ENCODE assay signal across 19 cellular contexts in the genomic region with DNA sequence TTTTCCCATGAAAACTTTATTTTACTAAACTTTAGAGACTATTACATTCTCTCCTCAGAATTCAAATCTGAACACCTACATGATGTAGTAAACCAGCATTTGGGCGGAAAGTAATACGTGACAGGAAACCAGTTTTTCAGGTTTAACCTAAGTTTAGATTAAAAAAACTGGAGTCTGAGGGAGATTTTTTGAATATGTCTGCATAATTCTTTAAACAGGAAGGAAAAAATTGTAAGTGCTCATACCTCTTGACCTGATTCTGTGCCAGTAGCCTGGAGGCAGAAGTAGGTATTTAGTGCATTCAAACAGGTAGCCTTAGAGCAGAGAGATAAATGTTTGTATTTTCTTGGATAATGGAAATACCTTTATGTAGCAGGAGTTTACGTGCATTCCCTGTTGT.
DNase-seq lines count a peak whose midpoint lies in the region; TF ChIP-seq lines count a peak whose summit lies in the region.
"Had no signal": no experiment of that assay in that cellular context is flagged by ENCODE, and none has a peak within 500 bp of the region (broad histone marks: within the 10 kb centered on the region; RNA-seq: fewer than 3 reads in every experiment).

No MANE protein-coding gene starts in this region.

- no peak for TF ChIP-seq CTCF in mesothelial cell of epicardium (IDR thresholded peaks at IDR 0.05; ENCODE audit: unreplicated experiment)
- TF ChIP-seq CTCF in GM10248 (IDR thresholded peaks at IDR 0.05; ENCODE audit: control extremely low read depth, extremely low read depth, low read depth, missing control alignments): no peak

- peak overlapping the region; percentile 71 for H3K27ac Mint-ChIP-seq in dendritic cell treated with granulocyte-macrophage colony-stimulating factor and Interleukin-4, amounts not matched to agents 40 ng/mL and 50 ng/mL, for 4 days
- peak overlapping the region; percentile 89 for H3K27ac Mint-ChIP-seq in mesothelial cell of epicardium
- H3K27ac Mint-ChIP-seq: CD8-positive, alpha-beta T cell; natural killer cell treated with Interleukin-12 subunit alpha and Interleukin-12 subunit beta and Interleukin-15 and Interleukin-18, amount 100 ng/mL, for 72 hours; stimulated activated naive B cell treated with anti-CD40 and anti-IgM and Interleukin-4, amounts not matched to agents 10 μg/mL and 1 μg/mL and 100 μg/mL, for 72 hours had no signal

- H3K4me1 ChIP-seq in ACC112 (ENCODE audit: control insufficient read depth, insufficient read depth, low read length, unreplicated experiment): peaks cover 14% of the 10 kb centered on the region
- H3K4me1 ChIP-seq: ascending aorta, gastrocnemius medialis had no signal

- H3K79me2 ChIP-seq in ACC112 (ENCODE audit: control insufficient read depth, insufficient read depth, low read length, unreplicated experiment): no peaks in the 10 kb centered on the region

- no peaks in the 10 kb centered on the region for H3K36me3 Mint-ChIP-seq in dendritic cell treated with granulocyte-macrophage colony-stimulating factor and Interleukin-4, amounts not matched to agents 40 ng/mL and 50 ng/mL, for 4 days (ENCODE audit: low read depth)
- H3K36me3 Mint-ChIP-seq in mesothelial cell of epicardium: no peaks in the 10 kb centered on the region
- H3K36me3 Mint-ChIP-seq: CD8-positive, alpha-beta T cell; natural killer cell treated with Interleukin-12 subunit alpha and Interleukin-12 subunit beta and Interleukin-15 and Interleukin-18, amount 100 ng/mL, for 72 hours; stimulated activated naive B cell treated with anti-CD40 and anti-IgM and Interleukin-4, amounts not matched to agents 10 μg/mL and 1 μg/mL and 100 μg/mL, for 72 hours had no signal

- H3K36me3 ChIP-seq in ACC112 (ENCODE audit: insufficient read depth, low read length) (no peaks in the 10 kb centered on the region), MG63 (no peaks in the 10 kb centered on the region)
- H3K36me3 ChIP-seq: ascending aorta, gastrocnemius medialis, tibial nerve had no signal

- no peak overlapping the region for H3K4me3 Mint-ChIP-seq in dendritic cell treated with granulocyte-macrophage colony-stimulating factor and Interleukin-4, amounts not matched to agents 40 ng/mL and 50 ng/mL, for 4 days
- H3K4me3 Mint-ChIP-seq in mesothelial cell of epicardium: peak overlapping the region; percentile 10
- H3K4me3 Mint-ChIP-seq: CD8-positive, alpha-beta T cell; natural killer cell treated with Interleukin-12 subunit alpha and Interleukin-12 subunit beta and Interleukin-15 and Interleukin-18, amount 100 ng/mL, for 72 hours; stimulated activated naive B cell treated with anti-CD40 and anti-IgM and Interleukin-4, amounts not matched to agents 10 μg/mL and 1 μg/mL and 100 μg/mL, for 72 hours had no signal

- H3K9me3 ChIP-seq in MG63: no peaks in the 10 kb centered on the region
- H3K9me3 ChIP-seq: ascending aorta, gastrocnemius medialis, tibial nerve had no signal

- H3K27ac ChIP-seq in ACC112 (ENCODE audit: low read depth, low read length): peak overlapping the region; percentile 51
- H3K27ac ChIP-seq: ascending aorta, gastrocnemius medialis had no signal

- H3K27me3 ChIP-seq in ACC112 (ENCODE audit: insufficient read depth, low read length) (no peaks in the 10 kb centered on the region), MG63 (no peaks in the 10 kb centered on the region)
- H3K27me3 ChIP-seq: ascending aorta, gastrocnemius medialis, tibial nerve had no signal

- no peak overlapping the region for H2AFZ ChIP-seq in ACC112 (ENCODE audit: low read length, unreplicated experiment)

- H3K27me3 Mint-ChIP-seq in dendritic cell treated with granulocyte-macrophage colony-stimulating factor and Interleukin-4, amounts not matched to agents 40 ng/mL and 50 ng/mL, for 4 days: no peaks in the 10 kb centered on the region
- no peaks in the 10 kb centered on the region for H3K27me3 Mint-ChIP-seq in mesothelial cell of epicardium (ENCODE audit: low read depth)
- H3K27me3 Mint-ChIP-seq: natural killer cell treated with Interleukin-12 subunit alpha and Interleukin-12 subunit beta and Interleukin-15 and Interleukin-18, amount 100 ng/mL, for 72 hours; stimulated activated naive B cell treated with anti-CD40 and anti-IgM and Interleukin-4, amounts not matched to agents 10 μg/mL and 1 μg/mL and 100 μg/mL, for 72 hours had no signal

- peak; percentile 79 for DNase-seq in NCI-H69 (lab: John Stamatoyannopoulos, UW)
- DNase-seq in mesothelial cell of epicardium (ENCODE audit: low spot score in 2 of 2, unreplicated experiment in 2 of 2): peak in 1 of 2 experiments; percentile 42
- no peak for DNase-seq in HEK293T (ENCODE audit: extremely low spot score)
- no peak for DNase-seq in activated CD4-positive, alpha-beta T cell treated with anti-CD3 and anti-CD28 coated beads for 1 hour
- no peak for DNase-seq in MG63
- DNase-seq in GM10248 (ENCODE audit: extremely low spot score): no peak
- DNase-seq: activated CD8-positive, alpha-beta memory T cell treated with anti-CD3 and anti-CD28 coated beads, Interleukin-2, amount 50 U/mL, for 48 hours; activated naive CD4-positive, alpha-beta T cell treated with Interleukin-2 at 50 U/mL for 16 hours; CD8-positive, alpha-beta T cell; gastrocnemius medialis; NCI-H1930; NCI-H526; OCI-M1; stimulated activated naive B cell treated with anti-CD40 and anti-IgM and Interleukin-4, amounts not matched to agents 10 μg/mL and 1 μg/mL and 100 μg/mL, for 72 hours had no signal

- intact Hi-C loops in dendritic cell treated with granulocyte-macrophage colony-stimulating factor and Interleukin-4, amounts not matched to agents 40 ng/mL and 50 ng/mL, for 4 days (cut with micrococcal nuclease): loop anchor here (5.0 kb wide), 1 partner anchor 79 kb away; no protein-coding TSS in a partner anchor

- peaks cover under 1% of the 10 kb centered on the region for H3K9me3 Mint-ChIP-seq in dendritic cell treated with granulocyte-macrophage colony-stimulating factor and Interleukin-4, amounts not matched to agents 40 ng/mL and 50 ng/mL, for 4 days
- H3K9me3 Mint-ChIP-seq in mesothelial cell of epicardium: no peaks in the 10 kb centered on the region
- H3K9me3 Mint-ChIP-seq: CD8-positive, alpha-beta T cell; natural killer cell treated with Interleukin-12 subunit alpha and Interleukin-12 subunit beta and Interleukin-15 and Interleukin-18, amount 100 ng/mL, for 72 hours; stimulated activated naive B cell treated with anti-CD40 and anti-IgM and Interleukin-4, amounts not matched to agents 10 μg/mL and 1 μg/mL and 100 μg/mL, for 72 hours had no signal

- H3K4me3 ChIP-seq in ACC112 (ENCODE audit: low read depth, low read length): no peak overlapping the region
- no peak overlapping the region for H3K4me3 ChIP-seq in MG63
- H3K4me3 ChIP-seq: ascending aorta, gastrocnemius medialis, tibial nerve had no signal

- POLR2A ChIA-PET in HEK293T (lab: Yijun Ruan, JAX) (no interaction called here), GM10248 (lab: Yijun Ruan, JAX) (no interaction called here)

- H3K4me1 Mint-ChIP-seq in dendritic cell treated with granulocyte-macrophage colony-stimulating factor and Interleukin-4, amounts not matched to agents 40 ng/mL and 50 ng/mL, for 4 days (ENCODE audit: low read depth): peaks cover 12% of the 10 kb centered on the region
- H3K4me1 Mint-ChIP-seq in mesothelial cell of epicardium: peaks cover 19% of the 10 kb centered on the region

- CTCF ChIA-PET in HEK293T (lab: Yijun Ruan, JAX): no interaction called here
- CTCF ChIA-PET in GM10248 (lab: Yijun Ruan, JAX): interaction anchor here (0.7 to 2.2 kb wide), 2 partner anchors 8 to 70 kb away, joined by 3 to 9 read pairs; no protein-coding TSS in a partner anchor

TF ChIP-seq in HEK293T, 16 proteins besides CTCF, POLR2A, EP300 and RAD21:
- TF ChIP-seq SUZ12 (IDR thresholded peaks at IDR 0.05): no peak
- no peak for TF ChIP-seq L3MBTL2 (conservative IDR thresholded peaks at IDR 0.05)
